Comparison of ENCODE assay signal across 8 cellular contexts in the genomic region with DNA sequence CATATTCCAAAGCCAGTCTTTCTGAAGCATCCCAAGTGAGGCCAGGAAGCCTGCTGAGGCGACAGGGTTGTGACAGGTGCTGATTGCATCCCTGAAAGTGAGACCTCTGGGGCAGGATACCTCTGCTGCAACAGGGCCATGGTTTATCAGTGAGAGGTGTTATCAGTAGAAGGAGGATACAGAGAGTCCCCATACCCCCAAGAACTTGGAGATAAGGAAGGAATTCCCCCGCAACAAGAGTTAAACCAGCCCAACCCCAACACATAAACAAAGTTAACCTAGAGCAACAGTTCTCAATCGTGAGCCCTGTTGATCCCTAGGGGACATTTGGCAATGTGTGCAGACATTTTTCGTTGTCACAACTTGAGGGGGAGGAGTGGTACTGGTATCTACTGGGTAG.
"Had no signal": no experiment of that assay in that cellular context is flagged by ENCODE, and none has a peak within 500 bp of the region (broad histone marks: within the 10 kb centered on the region; RNA-seq: fewer than 3 reads in every experiment).

No MANE protein-coding gene starts in this region.

- H3K27ac ChIP-seq: HL-60 had no signal

- H3K36me3 Mint-ChIP-seq: IgD-negative memory B cell had no signal

- H3K4me3 ChIP-seq: K562 had no signal

- DNase-seq: IMR-90, KBM-7, KG1 had no signal

- ATAC-seq: HepG2, K562 had no signal

- FAIRE-seq: HepG2, HTR-8/SVneo, K562 had no signal

- H3K4me3 Mint-ChIP-seq: IgD-negative memory B cell had no signal

- H3K27ac Mint-ChIP-seq: IgD-negative memory B cell had no signal

- H3K4me1 Mint-ChIP-seq: IgD-negative memory B cell had no signal

- H3K27me3 Mint-ChIP-seq: IgD-negative memory B cell had no signal
